In genomic region chr11:112412383-112412782, GRCh38 we compare ENCODE assay signal across 15 cellular contexts.
DNase-seq lines count a peak whose midpoint lies in the region; ATAC-seq and TF ChIP-seq lines count a peak whose summit lies in the region.
"Had no signal": no experiment of that assay in that cellular context is flagged by ENCODE, and none has a peak within 500 bp of the region (broad histone marks: within the 10 kb centered on the region; RNA-seq: fewer than 3 reads in every experiment).

No MANE protein-coding gene starts in this region.

- DNase-seq in HT1080 (ENCODE audit: low read depth) (peak; percentile 7), WTC11 (ENCODE audit: low spot score) (no peak), esophagus muscularis mucosa (ENCODE audit: extremely low spot score) (peak; percentile 45), NOMO-1 treated with DMSO at 0.1 percent for 48 hours (lab: John Stamatoyannopoulos, UW; ENCODE audit: unreplicated experiment) (no peak), 8988T (no peak)
- no peak for DNase-seq in stimulated activated effector memory CD8-positive, alpha-beta T cell treated with anti-CD3 and anti-CD28 coated beads, Interleukin-12 subunit alpha, Interleukin-12 subunit beta, amount 100 ng/mL, for 72 hours (ENCODE audit: low spot score in 2 of 2)
- no peak for DNase-seq in activated naive CD4-positive, alpha-beta T cell treated with anti-CD3 and anti-CD28 coated beads for 36 hours
- DNase-seq: CD4-positive, alpha-beta T cell; DMS79; NCI-H1105 treated with DMSO at 0.1 percent for 48 hours; NCI-H187; NCI-H345; NCI-H526 treated with DMSO at 0.1 percent for 48 hours; NK-92 treated with Interleukin-12 subunit alpha and Interleukin-12 subunit beta, amount 100 ng/mL, for 24 hours had no signal

- H3K27me3 Mint-ChIP-seq in WTC11 (ENCODE audit: low read depth), result peaks cover 17% of the 10 kb centered on the region
- H3K27me3 Mint-ChIP-seq in activated naive CD4-positive, alpha-beta T cell treated with anti-CD3 and anti-CD28 coated beads for 36 hours (ENCODE audit: low read depth), result no peaks in the 10 kb centered on the region

- TF ChIP-seq POLR2A in esophagus muscularis mucosa (IDR thresholded peaks at IDR 0.05; ENCODE audit: low read depth), result no peak

- POLR2A ChIA-PET in WTC11 (lab: Charles Lee), result no interaction called here

- TF ChIP-seq CTCF in WTC11 (IDR thresholded peaks at IDR 0.05) (no peak), esophagus muscularis mucosa (IDR thresholded peaks at IDR 0.05) (no peak)

- H3K27ac Mint-ChIP-seq in WTC11, result no peak overlapping the region
- no peak overlapping the region for H3K27ac Mint-ChIP-seq in stimulated activated effector memory CD8-positive, alpha-beta T cell treated with anti-CD3 and anti-CD28 coated beads, Interleukin-12 subunit alpha, Interleukin-12 subunit beta, amount 100 ng/mL, for 72 hours
- no peak overlapping the region for H3K27ac Mint-ChIP-seq in activated naive CD4-positive, alpha-beta T cell treated with anti-CD3 and anti-CD28 coated beads for 36 hours
- H3K27ac Mint-ChIP-seq: B cell; CD4-positive, alpha-beta T cell had no signal

- WGBS in esophagus muscularis mucosa, result 64% methylated on average over 4 of the region's 4 CpGs

- H3K4me3 Mint-ChIP-seq in WTC11, result no peak overlapping the region
- no peak overlapping the region for H3K4me3 Mint-ChIP-seq in stimulated activated effector memory CD8-positive, alpha-beta T cell treated with anti-CD3 and anti-CD28 coated beads, Interleukin-12 subunit alpha, Interleukin-12 subunit beta, amount 100 ng/mL, for 72 hours
- H3K4me3 Mint-ChIP-seq in activated naive CD4-positive, alpha-beta T cell treated with anti-CD3 and anti-CD28 coated beads for 36 hours, result no peak overlapping the region
- H3K4me3 Mint-ChIP-seq: B cell; CD4-positive, alpha-beta T cell had no signal

- H3K36me3 Mint-ChIP-seq in WTC11, result peaks cover 29% of the 10 kb centered on the region
- H3K36me3 Mint-ChIP-seq in stimulated activated effector memory CD8-positive, alpha-beta T cell treated with anti-CD3 and anti-CD28 coated beads, Interleukin-12 subunit alpha, Interleukin-12 subunit beta, amount 100 ng/mL, for 72 hours, result no peaks in the 10 kb centered on the region
- H3K36me3 Mint-ChIP-seq in activated naive CD4-positive, alpha-beta T cell treated with anti-CD3 and anti-CD28 coated beads for 36 hours (ENCODE audit: low read depth), result peaks cover 2% of the 10 kb centered on the region

- H3K4me3 ChIP-seq in esophagus muscularis mucosa, result no peak overlapping the region

- CTCF ChIA-PET in WTC11 (lab: Charles Lee), result no interaction called here
- CTCF ChIA-PET in activated naive CD4-positive, alpha-beta T cell treated with anti-CD3 and anti-CD28 coated beads for 36 hours (lab: Charles Lee), result no interaction called here

- no peaks in the 10 kb centered on the region for H3K4me1 ChIP-seq in esophagus muscularis mucosa

- peaks cover 27% of the 10 kb centered on the region for H3K4me1 Mint-ChIP-seq in WTC11
- H3K4me1 Mint-ChIP-seq in stimulated activated effector memory CD8-positive, alpha-beta T cell treated with anti-CD3 and anti-CD28 coated beads, Interleukin-12 subunit alpha, Interleukin-12 subunit beta, amount 100 ng/mL, for 72 hours, result peaks cover 7% of the 10 kb centered on the region
- H3K4me1 Mint-ChIP-seq in activated naive CD4-positive, alpha-beta T cell treated with anti-CD3 and anti-CD28 coated beads for 36 hours (ENCODE audit: low read depth), result peaks cover 9% of the 10 kb centered on the region
- H3K4me1 Mint-ChIP-seq: B cell had no signal

- intact Hi-C loops in esophagus muscularis mucosa (cut with DNase I), result no loop called here
- intact Hi-C loops in activated naive CD4-positive, alpha-beta T cell treated with anti-CD3 and anti-CD28 coated beads for 36 hours (cut with micrococcal nuclease), result no loop called here

- peaks cover 0 to 7% (median 0%) of the 10 kb centered on the region in 4 donors for H3K27me3 ChIP-seq in esophagus muscularis mucosa

- H3K36me3 ChIP-seq in esophagus muscularis mucosa, result no peaks in the 10 kb centered on the region

- H3K9me3 Mint-ChIP-seq in WTC11, result peaks cover 51% of the 10 kb centered on the region
- peaks cover 10% of the 10 kb centered on the region for H3K9me3 Mint-ChIP-seq in stimulated activated effector memory CD8-positive, alpha-beta T cell treated with anti-CD3 and anti-CD28 coated beads, Interleukin-12 subunit alpha, Interleukin-12 subunit beta, amount 100 ng/mL, for 72 hours
- peaks cover 4% of the 10 kb centered on the region for H3K9me3 Mint-ChIP-seq in activated naive CD4-positive, alpha-beta T cell treated with anti-CD3 and anti-CD28 coated beads for 36 hours

- no peak for TF ChIP-seq EP300 in esophagus muscularis mucosa (IDR thresholded peaks at IDR 0.05)

- peak; percentile 10; the same call in 1 of the 2 replicates for ATAC-seq in WTC11
- peak; percentile 50 for ATAC-seq in stimulated activated effector memory CD8-positive, alpha-beta T cell treated with anti-CD3 and anti-CD28 coated beads, Interleukin-12 subunit alpha, Interleukin-12 subunit beta, amount 100 ng/mL, for 72 hours

- no peak overlapping the region for H3K27ac ChIP-seq in esophagus muscularis mucosa (replicated peaks in 1 of 4)

- H3K9me3 ChIP-seq in esophagus muscularis mucosa, result peaks cover 0 to 16% (median 10%) of the 10 kb centered on the region in 4 donors

TF ChIP-seq in WTC11, 78 proteins besides CTCF, POLR2A, EP300 and RAD21:
- TF ChIP-seq PRDM15 (CRISPR knock-in tag; IDR thresholded peaks at IDR 0.05), result no peak
- TF ChIP-seq HMGXB4 (CRISPR knock-in tag; IDR thresholded peaks at IDR 0.05), result no peak
- TF ChIP-seq AR (CRISPR knock-in tag; IDR thresholded peaks at IDR 0.05), result no peak
- TF ChIP-seq NFYB (CRISPR knock-in tag; conservative IDR thresholded peaks at IDR 0.05; ENCODE audit: low read depth), result no peak
- no peak for TF ChIP-seq MLX (CRISPR knock-in tag; IDR thresholded peaks at IDR 0.05)
- TF ChIP-seq ZNF671 (CRISPR knock-in tag; IDR thresholded peaks at IDR 0.05), result no peak

Comparison
In these comparisons a context has a peak if more than half of its experiments do, and no peak if none do; other contexts are left out.
1. DNase-seq: peak in HT1080 (single experiment) and esophagus muscularis mucosa (single experiment); none in WTC11 (single experiment), stimulated activated effector memory CD8-positive, alpha-beta T cell treated with anti-CD3 and anti-CD28 coated beads, Interleukin-12 subunit alpha, Interleukin-12 subunit beta, amount 100 ng/mL, for 72 hours (0 of 2), NOMO-1 treated with DMSO at 0.1 percent for 48 hours (single experiment), activated naive CD4-positive, alpha-beta T cell treated with anti-CD3 and anti-CD28 coated beads for 36 hours (single experiment) and 8988T (single experiment).